ENCODE assay signal across 13 cellular contexts in the genomic region with DNA sequence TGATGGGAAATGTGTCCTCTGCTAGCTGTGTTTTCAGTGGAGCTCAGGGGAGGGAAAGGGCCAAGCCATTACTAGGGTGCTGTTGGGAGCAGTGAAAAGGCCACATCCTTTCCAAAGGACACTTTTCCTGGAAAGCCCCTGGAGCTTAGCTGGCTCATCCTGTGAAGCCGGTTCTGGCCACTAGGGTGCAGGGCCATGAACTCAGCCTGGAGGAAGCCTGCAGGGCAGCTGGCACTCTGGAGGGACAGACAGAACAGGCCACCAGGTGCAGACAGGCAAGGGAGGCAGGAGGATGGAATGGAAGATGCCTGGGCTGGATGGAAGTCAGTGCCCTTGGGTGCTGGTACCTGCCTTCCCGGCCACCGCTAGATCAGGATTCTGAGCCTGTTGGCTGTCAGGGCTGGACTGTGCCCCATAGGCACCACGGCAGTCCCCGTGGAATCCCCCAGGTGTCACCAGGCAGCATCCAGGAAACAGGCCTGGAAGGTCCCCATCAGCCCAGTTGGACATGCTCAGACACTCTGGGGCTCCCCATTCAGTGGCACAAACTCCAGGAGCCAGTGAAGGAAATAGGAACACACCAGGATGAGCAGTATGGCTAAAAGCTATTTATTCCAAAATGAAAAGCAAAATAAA.
A peak's percentile ranks its signal among the peaks of the same experiment; 100 is the strongest.
DNase-seq lines count a peak whose midpoint lies in the region; ATAC-seq, FAIRE-seq and TF ChIP-seq lines count a peak whose summit lies in the region.
"Had no signal": no experiment of that assay in that cellular context is flagged by ENCODE, and none has a peak within 500 bp of the region (broad histone marks: within the 10 kb centered on the region; RNA-seq: fewer than 3 reads in every experiment).

No MANE protein-coding gene starts in this region.

- CTCF ChIA-PET in activated CD4-positive, alpha-beta T cell treated with anti-CD3 and anti-CD28 coated beads for 36 hours (lab: Charles Lee), result interaction anchor here (1.0 kb wide), 2 partner anchors 12 to 14 kb away, joined by 4 read pairs; no protein-coding TSS in a partner anchor
- CTCF ChIA-PET in H1 (lab: Charles Lee; ENCODE audit: partially characterized antibody), result interaction anchor here (0.6 to 17.9 kb wide), 29 partner anchors 4 to 848 kb away, joined by 3 to 229 read pairs (median 4); a partner anchor contains a TSS

- no peaks in the 10 kb centered on the region for H4K20me1 ChIP-seq in H1 (replicated peaks in 1 of 2; ENCODE audit: control insufficient read depth in 1 of 2, insufficient read depth in 2 of 2, low read length in 2 of 2)

- POLR2A ChIA-PET in activated CD4-positive, alpha-beta T cell treated with anti-CD3 and anti-CD28 coated beads for 36 hours (lab: Charles Lee), result no interaction called here
- POLR2A ChIA-PET in H1 (lab: Charles Lee; ENCODE audit: partially characterized antibody), result no interaction called here

- H3K27me3 Mint-ChIP-seq in activated CD4-positive, alpha-beta T cell treated with anti-CD3 and anti-CD28 coated beads for 36 hours, result peaks cover 3% of the 10 kb centered on the region
- H3K27me3 Mint-ChIP-seq in activated CD4-positive, alpha-beta T cell treated with anti-CD3 and anti-CD28 coated beads, Interleukin-2, amount 10 ng/mL, durations not matched to agents 24 days and 14 days, result peaks cover 2% of the 10 kb centered on the region

- H3K18ac ChIP-seq in H1 (ENCODE audit: extremely low read depth, low read length), result no peak overlapping the region

- peak; percentile 30 for DNase-seq in activated CD4-positive, alpha-beta T cell treated with anti-CD3 and anti-CD28 coated beads for 36 hours
- no peak for DNase-seq in activated CD4-positive, alpha-beta T cell treated with anti-CD3 and anti-CD28 coated beads, Interleukin-2, amount 10 ng/mL, durations not matched to agents 24 days and 14 days
- DNase-seq in NCI-H460 (ENCODE audit: extremely low read depth, low read depth) (peak; percentile 18), H1 (ENCODE audit: low read depth in 1 of 2, low spot score in 2 of 2) (peak; percentile 31 to 81), small intestine (peak; percentile 27), coronary artery (ENCODE audit: low spot score) (no peak)
- DNase-seq: NCI-H1092 had no signal

- no peak overlapping the region for H2BK5ac ChIP-seq in H1 (ENCODE audit: low read depth, low read length)

- peaks cover 2% of the 10 kb centered on the region for H3K9me3 Mint-ChIP-seq in activated CD4-positive, alpha-beta T cell treated with anti-CD3 and anti-CD28 coated beads for 36 hours (ENCODE audit: low read depth)
- no peaks in the 10 kb centered on the region for H3K9me3 Mint-ChIP-seq in activated CD4-positive, alpha-beta T cell treated with anti-CD3 and anti-CD28 coated beads, Interleukin-2, amount 10 ng/mL, durations not matched to agents 24 days and 14 days

- WGBS in H1 (ENCODE audit: extremely low coverage in 1 of 2, insufficient coverage in 1 of 2, insufficient read length in 1 of 2, insufficient replicate concordance in 2 of 2, low coverage in 1 of 2, low lambda C conversion rate in 2 of 2, missing lambda C conversion rate in 1 of 2), 2 experiments, result 69% methylated on average over 5 of the region's 5 CpGs; no CpG with 5 or more reads in 1 of the 2 experiments
- WGBS in small intestine, 3 donors, result 54 to 65% (median 62%) methylated on average over 5 of the region's 5 CpGs

- H3K27ac Mint-ChIP-seq in activated CD4-positive, alpha-beta T cell treated with anti-CD3 and anti-CD28 coated beads for 36 hours, result no peak overlapping the region
- H3K27ac Mint-ChIP-seq in activated CD4-positive, alpha-beta T cell treated with anti-CD3 and anti-CD28 coated beads, Interleukin-2, amount 10 ng/mL, durations not matched to agents 24 days and 14 days, result no peak overlapping the region
- H3K27ac Mint-ChIP-seq: CD14-positive monocyte had no signal

- H2BK12ac ChIP-seq in H1 (ENCODE audit: low read depth, low read length), result no peak overlapping the region

- no peak overlapping the region for H3K14ac ChIP-seq in H1 (ENCODE audit: insufficient read length)

- TF ChIP-seq EP300 in H1 (IDR thresholded peaks at IDR 0.05; ENCODE audit: borderline replicate concordance in 1 of 2, low read depth in 2 of 2, low read length in 2 of 2), result no peak

- H3K9me3 ChIP-seq in H1 (ENCODE audit: insufficient read depth in 2 of 2, low read depth in 1 of 2, low read length in 1 of 2), result no peaks in the 10 kb centered on the region
- H3K9me3 ChIP-seq in small intestine (ENCODE audit: control insufficient read depth, low read depth), result no peaks in the 10 kb centered on the region
- H3K9me3 ChIP-seq: thoracic aorta had no signal

- H3K27me3 ChIP-seq in H1 (replicated peaks in 1 of 4; ENCODE audit: control insufficient read depth in 3 of 4, extremely low read depth in 1 of 4, insufficient read depth in 3 of 4, low read length in 3 of 4) (no peaks in the 10 kb centered on the region), small intestine (ENCODE audit: control insufficient read depth in 2 of 2, insufficient read depth in 2 of 2, low read length in 2 of 2) (no peaks in the 10 kb centered on the region)
- H3K27me3 ChIP-seq: right atrium auricular region had no signal

- H3K4me3 ChIP-seq in H1 (ENCODE audit: extremely low read depth in 1 of 4, insufficient read depth in 2 of 4, low read depth in 3 of 4, low read length in 4 of 4) (no peak overlapping the region), small intestine (ENCODE audit: low read depth in 1 of 2, low read length in 2 of 2) (no peak overlapping the region), coronary artery (no peak overlapping the region)
- H3K4me3 ChIP-seq: right atrium auricular region, thoracic aorta had no signal

- no peak overlapping the region for H4K91ac ChIP-seq in H1 (replicated peaks; ENCODE audit: insufficient read length, low read length)

- H2AFZ ChIP-seq in H1 (ENCODE audit: low read length), result peak overlapping the region; percentile 93; the same call in 1 of the 2 replicates

- H3K36me3 ChIP-seq in H1 (ENCODE audit: control insufficient read depth in 2 of 4, insufficient read depth in 4 of 4, low read length in 3 of 4), result no peaks in the 10 kb centered on the region
- no peaks in the 10 kb centered on the region for H3K36me3 ChIP-seq in small intestine (ENCODE audit: control insufficient read depth in 2 of 2, insufficient read depth in 2 of 2, low read length in 2 of 2)
- H3K36me3 ChIP-seq: right atrium auricular region, thoracic aorta had no signal

- no peak for TF ChIP-seq POLR2A in H1 (IDR thresholded peaks at IDR 0.05; ENCODE audit: control extremely low read depth in 1 of 2, low read depth in 2 of 2, low read length in 2 of 2)

- H2AK5ac ChIP-seq in H1 (ENCODE audit: low read depth, low read length), result no peak overlapping the region

- no peak overlapping the region for H3K23ac ChIP-seq in H1 (ENCODE audit: insufficient read length)

- FAIRE-seq in H1 (lab: Jason Lieb, UNC) (peak; percentile 86), small intestine (lab: Jason Lieb, UNC) (no peak)

- H3K79me2 ChIP-seq in H1 (ENCODE audit: control insufficient read depth in 1 of 2, insufficient read depth in 2 of 2, low read length in 2 of 2), result no peaks in the 10 kb centered on the region

- no peak overlapping the region for H4K8ac ChIP-seq in H1 (ENCODE audit: extremely low read depth, insufficient read depth, low read length)

- H2BK15ac ChIP-seq in H1 (ENCODE audit: low read length), result no peak overlapping the region

- ATAC-seq in activated CD4-positive, alpha-beta T cell treated with anti-CD3 and anti-CD28 coated beads for 36 hours, result no peak
- ATAC-seq in GM19328 (IDR thresholded peaks at IDR 0.05; ENCODE audit: unreplicated experiment) (no peak), HG03139 (IDR thresholded peaks at IDR 0.05; ENCODE audit: unreplicated experiment) (no peak)

- peaks cover 0 to 2% (median 0%) of the 10 kb centered on the region in 4 experiments; a peak in 1 of 7 replicates for H3K4me1 ChIP-seq in H1 (replicated peaks in 1 of 4; ENCODE audit: control insufficient read depth in 3 of 4, insufficient read depth in 4 of 4, low read length in 3 of 4)
- H3K4me1 ChIP-seq in small intestine (ENCODE audit: control insufficient read depth in 2 of 2, insufficient read depth in 1 of 2, low read depth in 1 of 2, low read length in 1 of 2), result no peaks in the 10 kb centered on the region
- H3K4me1 ChIP-seq: right atrium auricular region had no signal

- no peak overlapping the region for H2BK120ac ChIP-seq in H1 (replicated peaks; ENCODE audit: low read depth, low read length)

- no peak overlapping the region for H3K4me2 ChIP-seq in H1 (ENCODE audit: insufficient read depth in 1 of 2, low read depth in 2 of 2, low read length in 2 of 2)

- no peaks in the 10 kb centered on the region for H3K79me1 ChIP-seq in H1 (ENCODE audit: low read depth, low read length)

- peak; percentile 26 to 61 for TF ChIP-seq RAD21 in H1 (IDR thresholded peaks at IDR 0.05 in 1 of 2, conservative IDR thresholded peaks at IDR 0.05 in 1 of 2; ENCODE audit: low read depth in 2 of 2, low read length in 2 of 2)

- no peak overlapping the region for H3K4me3 Mint-ChIP-seq in activated CD4-positive, alpha-beta T cell treated with anti-CD3 and anti-CD28 coated beads for 36 hours
- H3K4me3 Mint-ChIP-seq in activated CD4-positive, alpha-beta T cell treated with anti-CD3 and anti-CD28 coated beads, Interleukin-2, amount 10 ng/mL, durations not matched to agents 24 days and 14 days, result no peak overlapping the region
- H3K4me3 Mint-ChIP-seq: CD14-positive monocyte had no signal

- intact Hi-C loops in activated CD4-positive, alpha-beta T cell treated with anti-CD3 and anti-CD28 coated beads for 36 hours (cut with DNase I, micrococcal nuclease), result no loop called here
- intact Hi-C loops in activated CD4-positive, alpha-beta T cell treated with anti-CD3 and anti-CD28 coated beads, Interleukin-2, amount 10 ng/mL, durations not matched to agents 24 days and 14 days (cut with micrococcal nuclease), result no loop called here

- H2BK20ac ChIP-seq in H1 (ENCODE audit: low read length), result no peak overlapping the region

- H3K27ac ChIP-seq in H1 (ENCODE audit: low read depth, low read length) (no peak overlapping the region), small intestine (ENCODE audit: low read depth in 1 of 2, low read length in 1 of 2) (no peak overlapping the region), coronary artery (no peak overlapping the region)
- H3K27ac ChIP-seq: epithelial cell of prostate, right atrium auricular region, thoracic aorta had no signal

- TF ChIP-seq CTCF in H1 (IDR thresholded peaks at IDR 0.05; ENCODE audit: control extremely low read depth in 1 of 3, insufficient read depth in 1 of 3, low read depth in 1 of 3, low read length in 3 of 3) (peak; percentile 76 to 88 (median 88)), coronary artery (IDR thresholded peaks at IDR 0.05) (no peak)

- H3K36me3 Mint-ChIP-seq in activated CD4-positive, alpha-beta T cell treated with anti-CD3 and anti-CD28 coated beads for 36 hours (ENCODE audit: low read depth), result no peaks in the 10 kb centered on the region
- no peaks in the 10 kb centered on the region for H3K36me3 Mint-ChIP-seq in activated CD4-positive, alpha-beta T cell treated with anti-CD3 and anti-CD28 coated beads, Interleukin-2, amount 10 ng/mL, durations not matched to agents 24 days and 14 days (ENCODE audit: low read depth)
- H3K36me3 Mint-ChIP-seq: CD14-positive monocyte had no signal

- no peak overlapping the region for H3K4ac ChIP-seq in H1 (replicated peaks; ENCODE audit: insufficient read length, low read depth, low read length)

- H3K9ac ChIP-seq in H1 (replicated peaks in 1 of 4; ENCODE audit: extremely low read depth in 1 of 4, low read depth in 3 of 4, low read length in 3 of 4), result no peak overlapping the region

- no peaks in the 10 kb centered on the region for H3K23me2 ChIP-seq in H1 (ENCODE audit: low read depth, low read length)

- H3K4me1 Mint-ChIP-seq in activated CD4-positive, alpha-beta T cell treated with anti-CD3 and anti-CD28 coated beads for 36 hours, result no peaks in the 10 kb centered on the region
- H3K4me1 Mint-ChIP-seq in activated CD4-positive, alpha-beta T cell treated with anti-CD3 and anti-CD28 coated beads, Interleukin-2, amount 10 ng/mL, durations not matched to agents 24 days and 14 days, result no peaks in the 10 kb centered on the region
- H3K4me1 Mint-ChIP-seq: CD14-positive monocyte had no signal

- H3K56ac ChIP-seq in H1 (replicated peaks; ENCODE audit: insufficient read length, low read depth, low read length), result no peak overlapping the region

- H4K5ac ChIP-seq in H1 (ENCODE audit: insufficient read length, low read depth, low read length), result no peak overlapping the region

Comparison
In these comparisons a context has a peak if more than half of its experiments do, and no peak if none do; other contexts are left out.
1. DNase-seq: peak in activated CD4-positive, alpha-beta T cell treated with anti-CD3 and anti-CD28 coated beads for 36 hours (single experiment), NCI-H460 (single experiment), H1 (2 of 2) and small intestine (single experiment); none in activated CD4-positive, alpha-beta T cell treated with anti-CD3 and anti-CD28 coated beads, Interleukin-2, amount 10 ng/mL, durations not matched to agents 24 days and 14 days (single experiment) and coronary artery (single experiment).